Comparison of ENCODE assay signal across 8 cellular contexts in genomic region chr1:23793018-23793781, GRCh38. TPM values are rescaled to one million over a fixed set of nuclear protein-coding genes. Genes with fewer than 3 reads are reported as not detected.
DNase-seq lines count a peak whose midpoint lies in the region; ATAC-seq and TF ChIP-seq lines count a peak whose summit lies in the region.

No MANE protein-coding gene starts in this region.

- H3K4me3 Mint-ChIP-seq in activated T-helper 17 cell treated with anti-CD3 and anti-CD28 coated beads, Interleukin-2, amount 50 U/mL, for 72 hours = no peak overlapping the region

- intact Hi-C loops in transverse colon (cut with DNase I; ENCODE audit: low total_unique reads) = no loop called here

- ATAC-seq in activated T-helper 17 cell treated with anti-CD3 and anti-CD28 coated beads, Interleukin-2, amount 50 U/mL, for 72 hours (replicated peaks) = no peak
- no peak for ATAC-seq in GM21360 (IDR thresholded peaks at IDR 0.05; ENCODE audit: unreplicated experiment)

- in situ Hi-C loops in transverse colon (cut with MboI; ENCODE audit: low pct_ligation_motif_present in 1 of 4, low pct_unique_long_range_greater_than_20kb in 1 of 4, low sequenced_read_pairs in 3 of 4) = no loop called here

- H3K4me1 Mint-ChIP-seq in activated T-helper 17 cell treated with anti-CD3 and anti-CD28 coated beads, Interleukin-2, amount 50 U/mL, for 72 hours = peaks cover 12% of the 10 kb centered on the region

- H3K27me3 ChIP-seq in iPS-20b (ENCODE audit: insufficient read depth, low read length) (no peaks in the 10 kb centered on the region), transverse colon (no peaks in the 10 kb centered on the region)

- H3K36me3 Mint-ChIP-seq in activated T-helper 17 cell treated with anti-CD3 and anti-CD28 coated beads, Interleukin-2, amount 50 U/mL, for 72 hours (ENCODE audit: low read depth) = peaks cover 71% of the 10 kb centered on the region

- peak; percentile 20 for TF ChIP-seq POLR2A in transverse colon (IDR thresholded peaks at IDR 0.05)

- H3K9me3 ChIP-seq in iPS-20b (ENCODE audit: insufficient read depth, low read depth, low read length) (no peaks in the 10 kb centered on the region), transverse colon (no peaks in the 10 kb centered on the region)

- H3K9me3 Mint-ChIP-seq in activated T-helper 17 cell treated with anti-CD3 and anti-CD28 coated beads, Interleukin-2, amount 50 U/mL, for 72 hours = no peaks in the 10 kb centered on the region

- TF ChIP-seq CTCF in transverse colon (IDR thresholded peaks at IDR 0.05) = no peak

- no peak overlapping the region for H3K9ac ChIP-seq in iPS-20b (ENCODE audit: low read depth, low read length)

- H3K4me1 ChIP-seq in iPS-20b (ENCODE audit: insufficient read depth, low read length) (no peaks in the 10 kb centered on the region; the same call in 1 of the 2 replicates), transverse colon (peaks cover 11 to 43% (median 35%) of the 10 kb centered on the region in 4 donors)

- peaks cover 52% of the 10 kb centered on the region for H3K36me3 ChIP-seq in iPS-20b (ENCODE audit: insufficient read depth, low read depth, low read length)
- peaks cover 0 to 2% (median 0%) of the 10 kb centered on the region in 4 donors for H3K36me3 ChIP-seq in transverse colon

- peak overlapping the region; percentile 50 for H3K27ac Mint-ChIP-seq in activated T-helper 17 cell treated with anti-CD3 and anti-CD28 coated beads, Interleukin-2, amount 50 U/mL, for 72 hours

- H3K27ac ChIP-seq in iPS-20b (ENCODE audit: low read length) (no peak overlapping the region), transverse colon (peak overlapping the region in 3 of 4 donors; percentile 16 to 49 (median 19))

- peak; percentile 51 for DNase-seq in stimulated activated CD4-positive, alpha-beta T cell treated with anti-CD3 and anti-CD28 coated beads, Interleukin-15, amount 100 ng/mL, for 24 hours
- DNase-seq in stimulated activated CD4-positive, alpha-beta T cell treated with anti-CD3 and anti-CD28 coated beads, Interleukin-4, amount 100 ng/mL, for 4 hours = no peak
- DNase-seq in transverse colon = peak; percentile 72
- DNase-seq in effector CD4-positive, alpha-beta T cell = no peak
- DNase-seq in NCI-H510A (lab: John Stamatoyannopoulos, UW) = no peak

- no peak for TF ChIP-seq EP300 in transverse colon (IDR thresholded peaks at IDR 0.05; ENCODE audit: low read depth)

- H3K27me3 Mint-ChIP-seq in activated T-helper 17 cell treated with anti-CD3 and anti-CD28 coated beads, Interleukin-2, amount 50 U/mL, for 72 hours = no peaks in the 10 kb centered on the region

- H3K4me3 ChIP-seq in iPS-20b (ENCODE audit: low read length) (0 out of 2 replicates have a peak overlapping the region, but pooled peaks have one; percentile 93), transverse colon (no peak overlapping the region)

- WGBS in transverse colon (ENCODE audit: low coverage in 1 of 2), 2 donors = 53 to 83% methylated on average over 4 to 16 of the region's 16 CpGs

RNA-seq across cellular contexts. Expression of gene LYPLA2, which starts 2.3 kb away (rescaled TPM):
- 10 to 100 TPM; 70.0 to 94.8 TPM for total RNA-seq in activated T-helper 17 cell treated with anti-CD3 and anti-CD28 coated beads, Interleukin-2, amount 50 U/mL, for 72 hours
- 100 to 1,000 TPM in 1 of 4 donors, 10 to 100 TPM in 3; 23.1 to 110 (median 84.4) TPM for total RNA-seq in transverse colon

RNA-seq across cellular contexts. Expression of gene GALE, which starts 7.4 kb away (rescaled TPM):
- total RNA-seq in activated T-helper 17 cell treated with anti-CD3 and anti-CD28 coated beads, Interleukin-2, amount 50 U/mL, for 72 hours = 10 to 100 TPM; 56.6 to 57.1 TPM
- total RNA-seq in transverse colon = 100 to 1,000 TPM in 2 of 4 donors, 10 to 100 TPM in 2; 28.5 to 166 (median 124) TPM

RNA-seq across cellular contexts. Expression of gene PITHD1, which starts 15.0 kb away (rescaled TPM):
- total RNA-seq in activated T-helper 17 cell treated with anti-CD3 and anti-CD28 coated beads, Interleukin-2, amount 50 U/mL, for 72 hours = 10 to 100 TPM; 60.7 to 93.9 TPM
- total RNA-seq in transverse colon = 10 to 100 TPM; 36.7 to 40.6 (median 38.9) TPM

RNA-seq across cellular contexts. Expression of gene HMGCL, which starts 32.0 kb away (rescaled TPM):
- total RNA-seq in activated T-helper 17 cell treated with anti-CD3 and anti-CD28 coated beads, Interleukin-2, amount 50 U/mL, for 72 hours = 10 to 100 TPM; 26.3 to 82.1 TPM
- total RNA-seq in transverse colon = 10 to 100 TPM; 59.8 to 83.4 (median 60.7) TPM

RNA-seq across cellular contexts. Expression of gene ELOA, which starts 49.9 kb away (rescaled TPM):
- 10 to 100 TPM; 30.1 to 48.5 TPM for total RNA-seq in activated T-helper 17 cell treated with anti-CD3 and anti-CD28 coated beads, Interleukin-2, amount 50 U/mL, for 72 hours
- 10 to 100 TPM in 3 of 4 donors, 1 to 10 TPM in 1; 9.6 to 39.3 (median 33.2) TPM for total RNA-seq in transverse colon

Comparison
In these comparisons a context has a peak if more than half of its experiments do, and no peak if none do; other contexts are left out.
1. DNase-seq: peak in stimulated activated CD4-positive, alpha-beta T cell treated with anti-CD3 and anti-CD28 coated beads, Interleukin-15, amount 100 ng/mL, for 24 hours (single experiment) and transverse colon (single experiment); none in stimulated activated CD4-positive, alpha-beta T cell treated with anti-CD3 and anti-CD28 coated beads, Interleukin-4, amount 100 ng/mL, for 4 hours (0 of 2), effector CD4-positive, alpha-beta T cell (single experiment) and NCI-H510A (single experiment).